In genomic region chr3:195911946-195912270, GRCh38 we compare ENCODE assay signal across 1 cellular context.
TF ChIP-seq lines count a peak whose summit lies in the region.

No MANE protein-coding gene starts in this region.

TF ChIP-seq in HEK293, 187 proteins besides CTCF, POLR2A, EP300 and RAD21 (continued from another document):
- no peak for TF ChIP-seq PRDM2 (tag by site-specific recombination; IDR thresholded peaks at IDR 0.05; ENCODE audit: borderline replicate concordance)
- TF ChIP-seq KLF1 (tag by site-specific recombination; IDR thresholded peaks at IDR 0.05) = peak; percentile 47
- no peak for TF ChIP-seq ZNF239 (tag by site-specific recombination; IDR thresholded peaks at IDR 0.05)
- no peak for TF ChIP-seq ZNF138 (tag by site-specific recombination; IDR thresholded peaks at IDR 0.05; ENCODE audit: borderline replicate concordance)
- TF ChIP-seq EGR2 (tag by site-specific recombination; IDR thresholded peaks at IDR 0.05; ENCODE audit: low read depth) = peak; percentile 75
- peak; percentile 98 for TF ChIP-seq SP7 (tag by site-specific recombination; IDR thresholded peaks at IDR 0.05)
- TF ChIP-seq ZNF501 (tag by site-specific recombination; IDR thresholded peaks at IDR 0.05) = no peak
- no peak for TF ChIP-seq ZNF561 (tag by site-specific recombination; IDR thresholded peaks at IDR 0.05; ENCODE audit: borderline replicate concordance)
- no peak for TF ChIP-seq ZNF704 (tag by site-specific recombination; IDR thresholded peaks at IDR 0.05)
- TF ChIP-seq ZNF544 (tag by site-specific recombination; IDR thresholded peaks at IDR 0.05) = no peak
- no peak for TF ChIP-seq YY1 (tag by site-specific recombination; IDR thresholded peaks at IDR 0.05)
- TF ChIP-seq ZNF140 (tag by site-specific recombination; IDR thresholded peaks at IDR 0.05) = no peak
- TF ChIP-seq HOXA7 (CRISPR knock-in tag; IDR thresholded peaks at IDR 0.05; ENCODE audit: borderline replicate concordance) = no peak
- no peak for TF ChIP-seq ZFP37 (tag by site-specific recombination; IDR thresholded peaks at IDR 0.05)
- no peak for TF ChIP-seq ZNF621 (tag by site-specific recombination; IDR thresholded peaks at IDR 0.05)
- TF ChIP-seq KLF17 (tag by site-specific recombination; IDR thresholded peaks at IDR 0.05) = peak; percentile 46
- TF ChIP-seq BCL11B (tag by site-specific recombination; IDR thresholded peaks at IDR 0.05; ENCODE audit: low read depth) = no peak
